In genomic region chr18:71865888-71866287, GRCh38 we compare ENCODE assay signal across 24 cellular contexts.
"Had no signal": no experiment of that assay in that cellular context is flagged by ENCODE, and none has a peak within 500 bp of the region (broad histone marks: within the 10 kb centered on the region; RNA-seq: fewer than 3 reads in every experiment).

No MANE protein-coding gene starts in this region.

- H3K27ac ChIP-seq: colonic mucosa, epithelial cell of prostate, esophagus squamous epithelium, gastrocnemius medialis, heart right ventricle, left lung, lower lobe of right lung had no signal

- H3K4me3 ChIP-seq: colonic mucosa, esophagus squamous epithelium, gastrocnemius medialis, heart right ventricle, left lung, lower lobe of right lung, mucosa of descending colon had no signal

- H3K36me3 ChIP-seq: colonic mucosa, esophagus squamous epithelium, gastrocnemius medialis, heart right ventricle, left lung, lower lobe of right lung had no signal

- ATAC-seq: effector memory CD8-positive, alpha-beta T cell; esophagus mucosa; gastrocnemius medialis; heart right ventricle; left cardiac atrium; left lung; left ventricle myocardium superior; lower lobe of right lung; mucosa of descending colon had no signal

- H3K9me3 ChIP-seq: colonic mucosa, esophagus squamous epithelium, gastrocnemius medialis, left lung, lower lobe of right lung, mucosa of descending colon had no signal

- H3K4me1 ChIP-seq: colonic mucosa, esophagus squamous epithelium, gastrocnemius medialis, heart right ventricle, left lung, lower lobe of right lung had no signal

- FAIRE-seq: endometrium, keratinocyte had no signal

- DNase-seq: colonic mucosa; cortex of kidney; effector CD8-positive, alpha-beta T cell; effector memory CD8-positive, alpha-beta T cell; endodermal cell; erythroblast; esophagus squamous epithelium; foreskin fibroblast; foreskin melanocyte; gastrocnemius medialis; glutamatergic neuron; head of caudate nucleus; heart right ventricle; hippocampal formation; left cardiac atrium; left lung; left ventricle myocardium superior; lower lobe of right lung; mesenchymal stem cell; mucosa of descending colon had no signal

- H3K27me3 ChIP-seq: colonic mucosa, esophagus squamous epithelium, gastrocnemius medialis, heart right ventricle, left lung had no signal
